8 cellular contexts compared by ENCODE assay signal in genomic region chr22:43110927-43111623, GRCh38. TPM values are rescaled to one million over a fixed set of nuclear protein-coding genes. Genes with fewer than 3 reads are reported as not detected.
DNase-seq lines count a peak whose midpoint lies in the region; ATAC-seq and TF ChIP-seq lines count a peak whose summit lies in the region.

No MANE protein-coding gene starts in this region.

- H3K36me3 ChIP-seq in thoracic aorta = no peaks in the 10 kb centered on the region

- H3K4me3 Mint-ChIP-seq in CD14-positive monocyte (peak overlapping the region; percentile 73 to 88), mesothelial cell of epicardium (peak overlapping the region; percentile 67)

- peak; percentile 59 for ATAC-seq in HG02642 (IDR thresholded peaks at IDR 0.05; ENCODE audit: poor library complexity, unreplicated experiment)
- no peak for ATAC-seq in thoracic aorta (ENCODE audit: insufficient number of reproducible peaks, low FRiP score, low read depth)
- no peak for ATAC-seq in GM21423 (IDR thresholded peaks at IDR 0.05; ENCODE audit: unreplicated experiment)

- no peak overlapping the region for H3K27ac Mint-ChIP-seq in CD14-positive monocyte
- no peak overlapping the region for H3K27ac Mint-ChIP-seq in mesothelial cell of epicardium

- H3K4me1 Mint-ChIP-seq in CD14-positive monocyte = peaks cover 31% of the 10 kb centered on the region
- peaks cover 14% of the 10 kb centered on the region for H3K4me1 Mint-ChIP-seq in mesothelial cell of epicardium

- no peak for TF ChIP-seq CTCF in CD14-positive monocyte (IDR thresholded peaks at IDR 0.05)
- no peak for TF ChIP-seq CTCF in VCaP (conservative IDR thresholded peaks at IDR 0.05)
- TF ChIP-seq CTCF in coronary artery (IDR thresholded peaks at IDR 0.05) = no peak
- no peak for TF ChIP-seq CTCF in mesothelial cell of epicardium (IDR thresholded peaks at IDR 0.05; ENCODE audit: unreplicated experiment)
- TF ChIP-seq CTCF in thoracic aorta (IDR thresholded peaks at IDR 0.05) = no peak

- H3K36me3 Mint-ChIP-seq in CD14-positive monocyte = peaks cover 0 to 2% of the 10 kb centered on the region in 2 donors
- H3K36me3 Mint-ChIP-seq in mesothelial cell of epicardium = no peaks in the 10 kb centered on the region

- H3K27me3 Mint-ChIP-seq in CD14-positive monocyte (ENCODE audit: low read depth in 3 of 3) (peaks cover 38 to 56% (median 43%) of the 10 kb centered on the region in 3 donors), mesothelial cell of epicardium (ENCODE audit: low read depth) (peaks cover 29% of the 10 kb centered on the region)

- H3K9me3 Mint-ChIP-seq in CD14-positive monocyte (peaks cover 0 to 9% (median 0%) of the 10 kb centered on the region in 7 donors), mesothelial cell of epicardium (no peaks in the 10 kb centered on the region)

- H3K27ac ChIP-seq in VCaP (peak overlapping the region; percentile 98), coronary artery (no peak overlapping the region), thoracic aorta (no peak overlapping the region)

- H3K4me1 ChIP-seq in thoracic aorta (ENCODE audit: control insufficient read depth in 1 of 2, low read depth in 2 of 2) = peaks cover 9 to 18% of the 10 kb centered on the region in 2 donors

- intact Hi-C loops in CD14-positive monocyte (cut with micrococcal nuclease) = no loop called here

- DNase-seq in CD14-positive monocyte (ENCODE audit: low spot score) (no peak), coronary artery (ENCODE audit: low spot score) (no peak), mesothelial cell of epicardium (ENCODE audit: low spot score in 2 of 2, unreplicated experiment in 2 of 2) (no peak), thoracic aorta (ENCODE audit: low spot score) (no peak), NCI-H187 treated with DMSO at 0.1 percent for 48 hours (lab: John Stamatoyannopoulos, UW) (no peak)

- H3K27me3 ChIP-seq in thoracic aorta (replicated peaks; ENCODE audit: insufficient read depth) = peaks cover 10% of the 10 kb centered on the region

- peak overlapping the region; percentile 72 for H3K4me3 ChIP-seq in coronary artery
- peak overlapping the region; percentile 81 for H3K4me3 ChIP-seq in thoracic aorta

- no peaks in the 10 kb centered on the region for H3K9me3 ChIP-seq in thoracic aorta

RNA-seq across cellular contexts. Expression of gene BIK, which starts 0.5 kb away (rescaled TPM):
- polyA plus RNA-seq in CD14-positive monocyte = 1 to 10 TPM; 3.1 TPM
- total RNA-seq in mesothelial cell of epicardium = 8.0 to 9.9 TPM (median 9.3 TPM) in 3 replicates
- total RNA-seq in thoracic aorta = not detected

RNA-seq across cellular contexts. Expression of gene TTLL1, which starts 21.9 kb away (rescaled TPM):
- polyA plus RNA-seq in CD14-positive monocyte = 1 to 10 TPM; 5.6 to 6.0 TPM
- total RNA-seq in mesothelial cell of epicardium = 14.4 to 18.0 TPM (median 15.3 TPM) in 3 replicates
- total RNA-seq in thoracic aorta = 1 to 10 TPM; 1.1 to 4.3 TPM

RNA-seq across cellular contexts. Expression of gene MCAT, which starts 32.1 kb away (rescaled TPM):
- 1 to 10 TPM; 6.8 to 8.9 TPM for polyA plus RNA-seq in CD14-positive monocyte
- total RNA-seq in mesothelial cell of epicardium = 17.4 to 18.1 TPM (median 17.6 TPM) in 3 replicates
- total RNA-seq in thoracic aorta = 10 to 100 TPM in 1 of 2 donors, 1 to 10 TPM in 1; 9.5 to 16.1 TPM

RNA-seq across cellular contexts. Expression of gene TSPO, which starts 40.3 kb away (rescaled TPM):
- 1,000 to 10,000 TPM; 2,230 to 2,663 TPM for polyA plus RNA-seq in CD14-positive monocyte
- 43.2 to 44.9 TPM (median 44.5 TPM) in 3 replicates for total RNA-seq in mesothelial cell of epicardium
- total RNA-seq in thoracic aorta = 100 to 1,000 TPM; 238 to 472 TPM
